8 cellular contexts compared by ENCODE assay signal in the genomic region with DNA sequence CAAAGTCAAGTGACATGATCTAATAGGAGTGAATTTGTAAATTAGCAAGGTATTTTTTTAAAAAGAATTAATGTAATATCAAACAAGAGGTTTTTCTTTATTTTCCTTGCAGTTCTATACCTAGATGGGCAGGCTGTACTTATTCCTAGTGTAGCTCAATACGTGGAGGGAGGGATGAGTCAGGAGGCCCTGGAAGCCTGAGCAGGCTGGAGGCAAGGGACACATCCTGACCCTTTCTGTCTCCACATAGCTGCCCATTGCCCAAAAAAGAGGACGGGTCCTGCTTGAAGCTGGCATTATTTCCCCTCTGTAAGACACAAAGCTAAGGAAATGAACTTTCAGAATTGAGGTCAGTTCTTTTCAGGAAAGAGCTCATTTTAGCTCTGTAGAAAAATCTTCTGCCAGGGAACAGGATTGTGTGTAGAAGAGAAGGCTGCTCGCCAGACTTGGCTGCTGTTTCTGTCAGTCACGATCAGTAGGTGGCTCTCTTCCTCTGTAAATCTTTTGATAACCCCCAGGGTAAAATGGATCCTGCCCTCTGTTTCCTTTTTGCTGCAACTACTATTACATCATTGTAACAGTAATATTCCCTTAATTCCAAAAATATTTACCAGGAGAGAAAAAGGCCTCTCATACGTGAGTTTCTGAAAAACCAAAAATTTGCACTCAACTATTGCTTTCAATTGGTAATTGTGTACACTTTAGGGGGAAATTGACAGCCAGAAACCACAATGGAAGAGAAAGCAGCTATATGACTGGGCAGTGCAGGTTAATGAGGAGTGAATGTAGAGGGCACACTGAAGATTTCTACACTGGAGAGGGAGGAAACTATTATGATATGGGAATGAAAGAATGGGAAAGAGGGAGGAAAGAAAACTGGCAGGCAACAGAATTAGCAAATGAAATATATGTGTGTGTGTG. TPM values are rescaled to one million over a fixed set of nuclear protein-coding genes. Genes with fewer than 3 reads are reported as not detected.
A peak's percentile ranks its signal among the peaks of the same experiment; 100 is the strongest.
DNase-seq lines count a peak whose midpoint lies in the region; ATAC-seq, FAIRE-seq and TF ChIP-seq lines count a peak whose summit lies in the region.
"Had no signal": no experiment of that assay in that cellular context is flagged by ENCODE, and none has a peak within 500 bp of the region (broad histone marks: within the 10 kb centered on the region; RNA-seq: fewer than 3 reads in every experiment).

No MANE protein-coding gene starts in this region.

- ATAC-seq in GM21528 (IDR thresholded peaks at IDR 0.05; ENCODE audit: low FRiP score, unreplicated experiment): peak; percentile 78

- peak; percentile 72 for FAIRE-seq in GM12891 (lab: Jason Lieb, UNC)

- TF ChIP-seq POLR2A in GM12891 (IDR thresholded peaks at IDR 0.05; ENCODE audit: low read depth, low read length): no peak

- DNase-seq in GM12891 (ENCODE audit: insufficient read length, low spot score): no peak
- peak; percentile 39 for DNase-seq in HS-5 (ENCODE audit: low read depth)
- DNase-seq in SW480 (ENCODE audit: low spot score): peak; percentile 53
- peak; percentile 61 for DNase-seq in iPS-NIHi7 (ENCODE audit: extremely low spot score)
- no peak for DNase-seq in activated gamma-delta T cell treated with Interleukin-2 at 50 U/mL for 16 hours
- no peak for DNase-seq in posterior vena cava (ENCODE audit: low spot score)

- intact Hi-C loops in posterior vena cava (cut with DNase I): no loop called here

TF ChIP-seq in GM12891, 5 proteins besides CTCF, POLR2A, EP300 and RAD21:
- no peak for TF ChIP-seq POU2F2 (IDR thresholded peaks at IDR 0.05; ENCODE audit: low read depth, low read length)
- no peak for TF ChIP-seq SPI1 (IDR thresholded peaks at IDR 0.05; ENCODE audit: low read depth, low read length)
- TF ChIP-seq POLR2AphosphoS5 (IDR thresholded peaks at IDR 0.05; ENCODE audit: low read depth, low read length): no peak
- TF ChIP-seq PAX5 (IDR thresholded peaks at IDR 0.05; ENCODE audit: insufficient read depth, low read length, severe bottlenecking): no peak
- TF ChIP-seq TAF1 (IDR thresholded peaks at IDR 0.05; ENCODE audit: low read depth, low read length): no peak

RNA-seq across cellular contexts. Expression of a gene that starts 12.3 kb away (rescaled TPM):
- polyA plus RNA-seq in GM12891 (2012; ENCODE audit: low read depth, missing spikeins): 0.05 TPM
- total RNA-seq in posterior vena cava: not detected
- total RNA-seq: skeletal muscle tissue had no signal

RNA-seq across cellular contexts. Expression of a gene that starts 12.5 kb away (rescaled TPM):
- polyA plus RNA-seq in GM12891 (2012; ENCODE audit: low read depth, missing spikeins): not detected
- not detected for total RNA-seq in posterior vena cava
- total RNA-seq: skeletal muscle tissue had no signal

RNA-seq across cellular contexts. Expression of a gene that starts 33.4 kb away (rescaled TPM):
- not detected for polyA plus RNA-seq in GM12891 (2012; ENCODE audit: low read depth, missing spikeins)
- total RNA-seq in posterior vena cava: not detected
- total RNA-seq: skeletal muscle tissue had no signal

RNA-seq across cellular contexts. Expression of a gene that starts 48.1 kb away (rescaled TPM):
- polyA plus RNA-seq in GM12891 (2012; ENCODE audit: low read depth, missing spikeins): not detected
- not detected for total RNA-seq in posterior vena cava
- total RNA-seq: skeletal muscle tissue had no signal

RNA-seq across cellular contexts. Expression of a gene that starts 53.0 kb away (rescaled TPM):
- polyA plus RNA-seq in GM12891 (2012; ENCODE audit: low read depth, missing spikeins): not detected
- not detected for total RNA-seq in posterior vena cava
- total RNA-seq: skeletal muscle tissue had no signal

Comparison
In these comparisons a context has a peak if more than half of its experiments do, and no peak if none do; other contexts are left out.
1. DNase-seq: peak in HS-5 (single experiment), SW480 (single experiment) and iPS-NIHi7 (single experiment); none in GM12891 (single experiment), activated gamma-delta T cell treated with Interleukin-2 at 50 U/mL for 16 hours (single experiment) and posterior vena cava (single experiment).